Comparison of ENCODE assay signal across 1 cellular context in genomic region chr2:23096905-23097602, GRCh38.
TF ChIP-seq lines count a peak whose summit lies in the region.

No MANE protein-coding gene starts in this region.

TF ChIP-seq in SK-N-SH, 30 proteins besides CTCF, POLR2A, EP300 and RAD21 (continued from another document):
- no peak for TF ChIP-seq REST (IDR thresholded peaks at IDR 0.05; ENCODE audit: low read depth, low read length)
- no peak for TF ChIP-seq TCF12 (IDR thresholded peaks at IDR 0.05)
- TF ChIP-seq RXRA (IDR thresholded peaks at IDR 0.05; ENCODE audit: borderline replicate concordance, low read depth): no peak
- TF ChIP-seq EZH2phosphoT487 (IDR thresholded peaks at IDR 0.05; ENCODE audit: borderline replicate concordance, low read depth): no peak
- TF ChIP-seq YY1 (IDR thresholded peaks at IDR 0.05; ENCODE audit: low read depth): no peak
- TF ChIP-seq POLR2AphosphoS5 (IDR thresholded peaks at IDR 0.05; ENCODE audit: low read depth, low read length): no peak
- no peak for TF ChIP-seq FOXM1 (IDR thresholded peaks at IDR 0.05; ENCODE audit: low read depth)
- TF ChIP-seq USF2 (IDR thresholded peaks at IDR 0.05; ENCODE audit: borderline replicate concordance, low read depth, low read length): no peak
- TF ChIP-seq NRF1 (IDR thresholded peaks at IDR 0.05; ENCODE audit: low read depth, low read length): no peak
